In genomic region chr2:224155896-224156295, GRCh38 we compare ENCODE assay signal across 32 cellular contexts.
DNase-seq lines count a peak whose midpoint lies in the region; ATAC-seq and TF ChIP-seq lines count a peak whose summit lies in the region.
"Had no signal": no experiment of that assay in that cellular context is flagged by ENCODE, and none has a peak within 500 bp of the region (broad histone marks: within the 10 kb centered on the region; RNA-seq: fewer than 3 reads in every experiment).

No MANE protein-coding gene starts in this region.

- CTCF ChIA-PET in activated CD4-positive, alpha-beta T cell treated with anti-CD3 and anti-CD28 coated beads, Interleukin-2, amount 10 ng/mL, durations not matched to agents 7 days and 5 days (lab: Charles Lee), result no interaction called here

- no peak overlapping the region for H2AFZ ChIP-seq in GM23248

- H3K36me3 Mint-ChIP-seq in activated CD4-positive, alpha-beta T cell treated with anti-CD3 and anti-CD28 coated beads, Interleukin-2, amount 10 ng/mL, durations not matched to agents 7 days and 5 days (ENCODE audit: low read depth), result no peaks in the 10 kb centered on the region
- H3K36me3 Mint-ChIP-seq: mesothelial cell of epicardium; naive B cell; stimulated activated memory B cell treated with anti-CD40 and anti-IgM and Interleukin-4, amounts not matched to agents 10 μg/mL and 1 μg/mL and 100 μg/mL, for 72 hours; type B pancreatic cell had no signal

- TF ChIP-seq POLR2A in spleen (IDR thresholded peaks at IDR 0.05), result no peak

- H3K4me1 ChIP-seq in GM23248 (ENCODE audit: insufficient read depth) (peaks cover 8% of the 10 kb centered on the region), adipocyte (ENCODE audit: control insufficient read depth, insufficient read depth, low read length) (peaks cover 12% of the 10 kb centered on the region), spleen (no peaks in the 10 kb centered on the region)
- H3K4me1 ChIP-seq: body of pancreas, Caco-2, psoas muscle had no signal

- peak; percentile 32 for DNase-seq in GM23248
- peak; percentile 54 for DNase-seq in adipocyte (ENCODE audit: low read depth)
- DNase-seq in fibroblast of the aortic adventitia (ENCODE audit: low read depth), result peak; percentile 43
- DNase-seq in renal cortical epithelial cell (ENCODE audit: low read depth), result peak; percentile 36
- DNase-seq in activated CD4-positive, alpha-beta T cell treated with anti-CD3 and anti-CD28 coated beads, Interleukin-2, amount 10 ng/mL, durations not matched to agents 7 days and 5 days, result no peak
- no peak for DNase-seq in spleen
- DNase-seq: activated CD4-positive, alpha-beta memory T cell treated with anti-CD3 and anti-CD28 coated beads, Interleukin-2, amount 10 ng/mL, durations not matched to agents 7 days and 5 days; activated CD8-positive, alpha-beta memory T cell treated with anti-CD3 and anti-CD28 coated beads, Interleukin-2, amount 50 U/mL, for 4 hours; activated naive CD4-positive, alpha-beta T cell; activated naive CD8-positive, alpha-beta T cell treated with anti-CD3 and anti-CD28 coated beads, Interleukin-2, amount 50 U/mL, for 24 hours; body of pancreas; Caco-2; cerebellar nuclear complex; GF-D8; KG1; left ventricle myocardium superior; MM.1S; naive B cell; NCI-H1105 treated with DMSO at 0.1 percent for 48 hours; NCI-H187 treated with DMSO at 0.1 percent for 48 hours; NCI-H2171; NCI-H510A treated with DMSO at 0.1 percent for 48 hours; psoas muscle; RPMI8226 had no signal

- H3K79me2 ChIP-seq in GM23248 (ENCODE audit: insufficient read depth), result no peaks in the 10 kb centered on the region

- H3K36me3 ChIP-seq in GM23248 (ENCODE audit: low read depth) (no peaks in the 10 kb centered on the region), adipocyte (ENCODE audit: control insufficient read depth, insufficient read depth, low read length, severe bottlenecking) (no peaks in the 10 kb centered on the region), spleen (no peaks in the 10 kb centered on the region)

- H3K27ac Mint-ChIP-seq in activated CD4-positive, alpha-beta T cell treated with anti-CD3 and anti-CD28 coated beads, Interleukin-2, amount 10 ng/mL, durations not matched to agents 7 days and 5 days, result no peak overlapping the region
- H3K27ac Mint-ChIP-seq: activated CD4-positive, alpha-beta memory T cell treated with anti-CD3 and anti-CD28 coated beads, Interleukin-2, amount 10 ng/mL, durations not matched to agents 7 days and 5 days; activated naive CD8-positive, alpha-beta T cell treated with anti-CD3 and anti-CD28 coated beads, Interleukin-2, amount 50 U/mL, for 24 hours; stimulated activated memory B cell treated with anti-CD40 and anti-IgM and Interleukin-4, amounts not matched to agents 10 μg/mL and 1 μg/mL and 100 μg/mL, for 72 hours; T-helper 1 cell treated with Interleukin-12 subunit alpha and Interleukin-12 subunit beta and Interleukin-4 antibody, amounts not matched to agents 30 μg/mL and 1 μg/mL, for 36 hours; type B pancreatic cell had no signal

- H3K4me3 ChIP-seq in GM23248, result no peak overlapping the region
- no peak overlapping the region for H3K4me3 ChIP-seq in adipocyte (ENCODE audit: low read length)
- no peak overlapping the region for H3K4me3 ChIP-seq in fibroblast of the aortic adventitia (ENCODE audit: low read depth, low read length)
- no peak overlapping the region for H3K4me3 ChIP-seq in spleen
- H3K4me3 ChIP-seq: body of pancreas, psoas muscle, SK-N-MC had no signal

- no peaks in the 10 kb centered on the region for H3K9me3 ChIP-seq in GM23248 (ENCODE audit: low read depth)
- H3K9me3 ChIP-seq in adipocyte (ENCODE audit: control insufficient read depth, low read length), result no peaks in the 10 kb centered on the region
- H3K9me3 ChIP-seq in spleen, result no peaks in the 10 kb centered on the region
- H3K9me3 ChIP-seq: body of pancreas, Caco-2, psoas muscle had no signal

- H3K27ac ChIP-seq in GM23248, result no peak overlapping the region
- no peak overlapping the region for H3K27ac ChIP-seq in spleen
- H3K27ac ChIP-seq: body of pancreas, C4-2B, psoas muscle, SK-N-MC had no signal

- WGBS in GM23248 (ENCODE audit: low coverage in 1 of 2, low lambda C conversion rate in 2 of 2, missing lambda C conversion rate in 2 of 2), 2 experiments, result 76 to 84% methylated on average over 3 of the region's 3 CpGs
- 60 to 75% (median 71%) methylated on average over 3 of the region's 3 CpGs for WGBS in spleen, 5 donors

- no peak for ATAC-seq in GM19467 (IDR thresholded peaks at IDR 0.05; ENCODE audit: unreplicated experiment)
- ATAC-seq: activated CD4-positive, CD25-positive, alpha-beta regulatory T cell treated with anti-CD3 and anti-CD28 coated beads, Interleukin-2, amount 50 U/mL, for 24 hours; activated naive CD8-positive, alpha-beta T cell treated with anti-CD3 and anti-CD28 coated beads, Interleukin-2, amount 50 U/mL, for 24 hours; body of pancreas; left ventricle myocardium superior; psoas muscle; stimulated activated memory B cell treated with anti-CD40 and anti-IgM and Interleukin-4, amounts not matched to agents 10 μg/mL and 1 μg/mL and 100 μg/mL, for 72 hours had no signal

- peaks cover 5% of the 10 kb centered on the region; the same call in 1 of the 2 replicates for H3F3A ChIP-seq in GM23248 (ENCODE audit: insufficient read depth)

- no peak overlapping the region for H3K4me2 ChIP-seq in GM23248 (ENCODE audit: unreplicated experiment)

- H3K4me1 Mint-ChIP-seq in activated CD4-positive, alpha-beta T cell treated with anti-CD3 and anti-CD28 coated beads, Interleukin-2, amount 10 ng/mL, durations not matched to agents 7 days and 5 days, result no peaks in the 10 kb centered on the region
- H3K4me1 Mint-ChIP-seq: activated CD4-positive, alpha-beta memory T cell treated with anti-CD3 and anti-CD28 coated beads, Interleukin-2, amount 10 ng/mL, durations not matched to agents 7 days and 5 days; activated naive CD8-positive, alpha-beta T cell treated with anti-CD3 and anti-CD28 coated beads, Interleukin-2, amount 50 U/mL, for 24 hours; stimulated activated memory B cell treated with anti-CD40 and anti-IgM and Interleukin-4, amounts not matched to agents 10 μg/mL and 1 μg/mL and 100 μg/mL, for 72 hours had no signal

- H3K27me3 Mint-ChIP-seq in activated CD4-positive, alpha-beta T cell treated with anti-CD3 and anti-CD28 coated beads, Interleukin-2, amount 10 ng/mL, durations not matched to agents 7 days and 5 days, result peaks cover 6% of the 10 kb centered on the region
- H3K27me3 Mint-ChIP-seq: activated naive CD8-positive, alpha-beta T cell treated with anti-CD3 and anti-CD28 coated beads, Interleukin-2, amount 50 U/mL, for 24 hours; stimulated activated memory B cell treated with anti-CD40 and anti-IgM and Interleukin-4, amounts not matched to agents 10 μg/mL and 1 μg/mL and 100 μg/mL, for 72 hours; type B pancreatic cell had no signal

- H3K27me3 ChIP-seq in GM23248 (replicated peaks; ENCODE audit: insufficient read depth) (no peaks in the 10 kb centered on the region), adipocyte (replicated peaks; ENCODE audit: control insufficient read depth, insufficient read depth, low read length) (no peaks in the 10 kb centered on the region), spleen (replicated peaks in 1 of 7) (no peaks in the 10 kb centered on the region)
- H3K27me3 ChIP-seq: body of pancreas had no signal

- H3K9me3 Mint-ChIP-seq in activated CD4-positive, alpha-beta T cell treated with anti-CD3 and anti-CD28 coated beads, Interleukin-2, amount 10 ng/mL, durations not matched to agents 7 days and 5 days, result no peaks in the 10 kb centered on the region
- H3K9me3 Mint-ChIP-seq: activated CD4-positive, alpha-beta memory T cell treated with anti-CD3 and anti-CD28 coated beads, Interleukin-2, amount 10 ng/mL, durations not matched to agents 7 days and 5 days; activated naive CD8-positive, alpha-beta T cell treated with anti-CD3 and anti-CD28 coated beads, Interleukin-2, amount 50 U/mL, for 24 hours; T-helper 1 cell treated with Interleukin-12 subunit alpha and Interleukin-12 subunit beta and Interleukin-4 antibody, amounts not matched to agents 30 μg/mL and 1 μg/mL, for 36 hours had no signal

- in situ Hi-C loops in GM23248 (cut with MboI), result no loop called here

- no peak for TF ChIP-seq CTCF in fibroblast of the aortic adventitia (IDR thresholded peaks at IDR 0.05; ENCODE audit: insufficient read depth, low read length)
- no peak for TF ChIP-seq CTCF in spleen (IDR thresholded peaks at IDR 0.05 in 8 of 11, conservative IDR thresholded peaks at IDR 0.05 in 3 of 11)

- H3K9me2 ChIP-seq in GM23248 (ENCODE audit: insufficient read depth), result no peaks in the 10 kb centered on the region

- POLR2A ChIA-PET in activated CD4-positive, alpha-beta T cell treated with anti-CD3 and anti-CD28 coated beads, Interleukin-2, amount 10 ng/mL, durations not matched to agents 7 days and 5 days (lab: Charles Lee), result no interaction called here

- no peak overlapping the region for H3K4me3 Mint-ChIP-seq in activated CD4-positive, alpha-beta T cell treated with anti-CD3 and anti-CD28 coated beads, Interleukin-2, amount 10 ng/mL, durations not matched to agents 7 days and 5 days
- H3K4me3 Mint-ChIP-seq: activated CD4-positive, alpha-beta memory T cell treated with anti-CD3 and anti-CD28 coated beads, Interleukin-2, amount 10 ng/mL, durations not matched to agents 7 days and 5 days; activated naive CD8-positive, alpha-beta T cell treated with anti-CD3 and anti-CD28 coated beads, Interleukin-2, amount 50 U/mL, for 24 hours; mesothelial cell of epicardium; naive B cell; stimulated activated memory B cell treated with anti-CD40 and anti-IgM and Interleukin-4, amounts not matched to agents 10 μg/mL and 1 μg/mL and 100 μg/mL, for 72 hours; T-helper 1 cell treated with Interleukin-12 subunit alpha and Interleukin-12 subunit beta and Interleukin-4 antibody, amounts not matched to agents 30 μg/mL and 1 μg/mL, for 36 hours; type B pancreatic cell had no signal

- intact Hi-C loops in spleen (cut with DNase I; ENCODE audit: low total_unique reads), result no loop called here

- H3K9ac ChIP-seq in GM23248 (no peak overlapping the region), adipocyte (ENCODE audit: low read length) (no peak overlapping the region)

- H4K20me1 ChIP-seq in GM23248 (ENCODE audit: insufficient read depth), result no peaks in the 10 kb centered on the region

Comparison
In these comparisons a context has a peak if more than half of its experiments do, and no peak if none do; other contexts are left out.
1. DNase-seq: peak in GM23248 (single experiment), adipocyte (single experiment), fibroblast of the aortic adventitia (single experiment) and renal cortical epithelial cell (single experiment); none in activated CD4-positive, alpha-beta T cell treated with anti-CD3 and anti-CD28 coated beads, Interleukin-2, amount 10 ng/mL, durations not matched to agents 7 days and 5 days (single experiment) and spleen (single experiment).